17 cellular contexts compared by ENCODE assay signal in genomic region chr1:243471026-243471685, GRCh38.
DNase-seq lines count a peak whose midpoint lies in the region; ATAC-seq and TF ChIP-seq lines count a peak whose summit lies in the region.
"Had no signal": no experiment of that assay in that cellular context is flagged by ENCODE, and none has a peak within 500 bp of the region (broad histone marks: within the 10 kb centered on the region; RNA-seq: fewer than 3 reads in every experiment).

No MANE protein-coding gene starts in this region.

- no peaks in the 10 kb centered on the region for H3K79me1 ChIP-seq in neuronal stem cell (ENCODE audit: low read depth, low read length)

- H2AFZ ChIP-seq in GM23338 = peak overlapping the region; percentile 76; the same call in 1 of the 2 replicates
- peak overlapping the region; percentile 66 for H2AFZ ChIP-seq in neuronal stem cell (ENCODE audit: low read length)

- no peak for DNase-seq in GM23338 (ENCODE audit: low spot score)
- peak; percentile 79 for DNase-seq in NCI-H2227 treated with DMSO at 0.1 percent for 48 hours (lab: John Stamatoyannopoulos, UW)
- DNase-seq in cerebellar cortex (ENCODE audit: low spot score) = peak; percentile 53
- no peak for DNase-seq in neuronal stem cell (ENCODE audit: low spot score)
- DNase-seq in stimulated activated CD8-positive, alpha-beta memory T cell treated with anti-CD3 and anti-CD28 coated beads, Interleukin-4, amount 100 ng/mL, for 48 hours = no peak
- no peak for DNase-seq in activated CD8-positive, alpha-beta T cell treated with anti-CD3 and anti-CD28 coated beads, Interleukin-2, amount 10 ng/mL, durations not matched to agents 7 days and 5 days
- DNase-seq: activated T-cell treated with anti-CD3 and anti-CD28 coated beads, Interleukin-2, amount 50 U/mL, for 1 hour; erythroblast; left cardiac atrium; naive B cell; NCI-H2081 treated with DMSO at 0.1 percent for 48 hours; stimulated activated CD4-positive, alpha-beta T cell treated with anti-CD3 and anti-CD28 coated beads, Interleukin-2, amount 100 ng/mL, for 48 hours; T-helper 1 cell had no signal

- H2BK120ac ChIP-seq in neuronal stem cell (ENCODE audit: low read depth, low read length) = no peak overlapping the region

- H3K4me3 ChIP-seq in GM23338 (no peak overlapping the region), neuronal stem cell (ENCODE audit: low read length in 2 of 2) (no peak overlapping the region)
- H3K4me3 ChIP-seq: vagina had no signal

- H3K9ac ChIP-seq in neuronal stem cell (ENCODE audit: low read depth, low read length, poor library complexity) = no peak overlapping the region

- CTCF ChIA-PET in activated CD8-positive, alpha-beta T cell treated with anti-CD3 and anti-CD28 coated beads, Interleukin-2, amount 10 ng/mL, durations not matched to agents 7 days and 5 days (lab: Charles Lee) = no interaction called here

- no CpG with 5 or more reads among the region's 17 CpGs for WGBS in neuronal stem cell (ENCODE audit: extremely low coverage in 2 of 2, insufficient read length in 2 of 2, insufficient replicate concordance in 1 of 2), 2 donors

- H2BK12ac ChIP-seq in neuronal stem cell (ENCODE audit: low read length) = no peak overlapping the region

- H4K8ac ChIP-seq in neuronal stem cell (ENCODE audit: low read depth, low read length) = no peak overlapping the region

- ATAC-seq in GM23338 = no peak; the same call in 2 of the 3 replicates
- no peak for ATAC-seq in HG02981 (IDR thresholded peaks at IDR 0.05; ENCODE audit: unreplicated experiment)
- ATAC-seq in HG03039 (IDR thresholded peaks at IDR 0.05; ENCODE audit: unreplicated experiment) = no peak
- ATAC-seq in activated CD8-positive, alpha-beta T cell treated with anti-CD3 and anti-CD28 coated beads, Interleukin-2, amount 10 ng/mL, durations not matched to agents 7 days and 5 days = no peak

- H2BK15ac ChIP-seq in neuronal stem cell (ENCODE audit: low read length) = no peak overlapping the region

- H3K27ac ChIP-seq in GM23338 (ENCODE audit: low read depth) (no peak overlapping the region), neuronal stem cell (replicated peaks; ENCODE audit: low read length) (peak overlapping the region; percentile 80)
- H3K27ac ChIP-seq: C4-2B, vagina had no signal

- no peak for TF ChIP-seq CTCF in GM23338 (conservative IDR thresholded peaks at IDR 0.05; ENCODE audit: low read depth in 2 of 2)

- no peaks in the 10 kb centered on the region for H3K79me2 ChIP-seq in GM23338 (replicated peaks; ENCODE audit: insufficient read depth)

- no peak overlapping the region for H3K14ac ChIP-seq in neuronal stem cell (ENCODE audit: low read length)

- H4K91ac ChIP-seq in neuronal stem cell (ENCODE audit: low read depth, low read length, poor library complexity) = no peak overlapping the region

- H3K27me3 Mint-ChIP-seq in GM23338 (ENCODE audit: insufficient read depth, low read depth, poor library complexity) = peaks cover 5% of the 10 kb centered on the region
- H3K27me3 Mint-ChIP-seq in activated CD8-positive, alpha-beta T cell treated with anti-CD3 and anti-CD28 coated beads, Interleukin-2, amount 10 ng/mL, durations not matched to agents 7 days and 5 days (ENCODE audit: low read depth) = no peaks in the 10 kb centered on the region
- H3K27me3 Mint-ChIP-seq: naive B cell had no signal

- H3K4ac ChIP-seq in neuronal stem cell (ENCODE audit: low read length) = no peak overlapping the region

- H3K36me3 ChIP-seq in GM23338 (ENCODE audit: insufficient read depth) = no peaks in the 10 kb centered on the region
- no peaks in the 10 kb centered on the region for H3K36me3 ChIP-seq in neuronal stem cell (replicated peaks in 1 of 2; ENCODE audit: control insufficient read depth in 2 of 2, insufficient read depth in 2 of 2, low read length in 2 of 2)
- H3K36me3 ChIP-seq: vagina had no signal

- H3K4me1 ChIP-seq in GM23338 (ENCODE audit: insufficient read depth) (peaks cover 46% of the 10 kb centered on the region), neuronal stem cell (ENCODE audit: control insufficient read depth in 2 of 2, insufficient read depth in 1 of 2, low read depth in 1 of 2, low read length in 2 of 2) (peaks cover 43 to 51% of the 10 kb centered on the region in 2 donors)

- H3F3A ChIP-seq in GM23338 (replicated peaks; ENCODE audit: low read depth) = no peaks in the 10 kb centered on the region; the same call in 1 of the 2 replicates

- peaks cover 62% of the 10 kb centered on the region for H3K4me1 Mint-ChIP-seq in GM23338
- H3K4me1 Mint-ChIP-seq in activated CD8-positive, alpha-beta T cell treated with anti-CD3 and anti-CD28 coated beads, Interleukin-2, amount 10 ng/mL, durations not matched to agents 7 days and 5 days (ENCODE audit: low read depth) = peaks cover 5% of the 10 kb centered on the region

- POLR2A ChIA-PET in activated CD8-positive, alpha-beta T cell treated with anti-CD3 and anti-CD28 coated beads, Interleukin-2, amount 10 ng/mL, durations not matched to agents 7 days and 5 days (lab: Charles Lee) = no interaction called here

- H3K18ac ChIP-seq in neuronal stem cell (ENCODE audit: low read length) = peak overlapping the region; percentile 20

- H3K27ac Mint-ChIP-seq in GM23338 = no peak overlapping the region
- no peak overlapping the region for H3K27ac Mint-ChIP-seq in activated CD8-positive, alpha-beta T cell treated with anti-CD3 and anti-CD28 coated beads, Interleukin-2, amount 10 ng/mL, durations not matched to agents 7 days and 5 days

- no peaks in the 10 kb centered on the region for H4K20me1 ChIP-seq in GM23338 (replicated peaks; ENCODE audit: insufficient read depth)

- peak overlapping the region; percentile 34; the same call in 1 of the 2 replicates for H3K4me2 ChIP-seq in GM23338
- no peak overlapping the region for H3K4me2 ChIP-seq in neuronal stem cell (ENCODE audit: insufficient read depth, low read length, poor library complexity, severe bottlenecking)

- H3K9me3 Mint-ChIP-seq in GM23338 = no peaks in the 10 kb centered on the region
- H3K9me3 Mint-ChIP-seq in activated CD8-positive, alpha-beta T cell treated with anti-CD3 and anti-CD28 coated beads, Interleukin-2, amount 10 ng/mL, durations not matched to agents 7 days and 5 days (ENCODE audit: insufficient read depth) = no peaks in the 10 kb centered on the region
- H3K9me3 Mint-ChIP-seq: naive B cell had no signal

- H3K23ac ChIP-seq in neuronal stem cell (ENCODE audit: low read depth, low read length, poor library complexity) = no peak overlapping the region

- no peak overlapping the region for H3K4me3 Mint-ChIP-seq in GM23338
- H3K4me3 Mint-ChIP-seq in activated CD8-positive, alpha-beta T cell treated with anti-CD3 and anti-CD28 coated beads, Interleukin-2, amount 10 ng/mL, durations not matched to agents 7 days and 5 days = no peak overlapping the region

- no peak overlapping the region for H2AK5ac ChIP-seq in neuronal stem cell (ENCODE audit: low read depth, low read length)

- H3K9me3 ChIP-seq in neuronal stem cell (replicated peaks in 1 of 2; ENCODE audit: control insufficient read depth in 2 of 2, insufficient read depth in 1 of 2, low read depth in 1 of 2, low read length in 2 of 2) = no peaks in the 10 kb centered on the region
- H3K9me3 ChIP-seq: vagina had no signal

- H2BK5ac ChIP-seq in neuronal stem cell (ENCODE audit: low read length) = no peak overlapping the region

- no peaks in the 10 kb centered on the region for H3K9me2 ChIP-seq in GM23338 (ENCODE audit: insufficient read depth)

- H3K27me3 ChIP-seq in GM23338 (ENCODE audit: insufficient read depth) = 0 out of 2 replicates have a peak, but pooled peaks cover 4% of the 10 kb centered on the region
- H3K27me3 ChIP-seq in neuronal stem cell (ENCODE audit: control insufficient read depth in 3 of 3, insufficient read depth in 3 of 3, low read depth in 1 of 3, low read length in 3 of 3) = no peaks in the 10 kb centered on the region
- H3K27me3 ChIP-seq: vagina had no signal

- no peaks in the 10 kb centered on the region for H3K36me3 Mint-ChIP-seq in GM23338 (ENCODE audit: low read depth)
- peaks cover 2% of the 10 kb centered on the region for H3K36me3 Mint-ChIP-seq in activated CD8-positive, alpha-beta T cell treated with anti-CD3 and anti-CD28 coated beads, Interleukin-2, amount 10 ng/mL, durations not matched to agents 7 days and 5 days (ENCODE audit: low read depth)

TF ChIP-seq in GM23338, 12 proteins besides CTCF, POLR2A, EP300 and RAD21:
- no peak for TF ChIP-seq NANOG (IDR thresholded peaks at IDR 0.05; ENCODE audit: borderline replicate concordance)

Comparison
In these comparisons a context has a peak if more than half of its experiments do, and no peak if none do; other contexts are left out.
1. DNase-seq: peak in NCI-H2227 treated with DMSO at 0.1 percent for 48 hours (single experiment) and cerebellar cortex (single experiment); none in GM23338 (single experiment), neuronal stem cell (single experiment), stimulated activated CD8-positive, alpha-beta memory T cell treated with anti-CD3 and anti-CD28 coated beads, Interleukin-4, amount 100 ng/mL, for 48 hours (single experiment) and activated CD8-positive, alpha-beta T cell treated with anti-CD3 and anti-CD28 coated beads, Interleukin-2, amount 10 ng/mL, durations not matched to agents 7 days and 5 days (single experiment).